Comparison of ENCODE assay signal across 8 cellular contexts in genomic region chr19:48714759-48715261, GRCh38. TPM values are rescaled to one million over a fixed set of nuclear protein-coding genes. Genes with fewer than 3 reads are reported as not detected.
DNase-seq lines count a peak whose midpoint lies in the region; ATAC-seq and TF ChIP-seq lines count a peak whose summit lies in the region.

No MANE protein-coding gene starts in this region.

- WGBS in esophagus squamous epithelium, 2 donors: 21 to 30% methylated on average over 12 to 13 of the region's 13 CpGs

- no peaks in the 10 kb centered on the region for H3K27me3 ChIP-seq in Caco-2 (replicated peaks; ENCODE audit: control insufficient read depth, insufficient read depth, low read length)
- H3K27me3 ChIP-seq in esophagus squamous epithelium: no peaks in the 10 kb centered on the region
- H3K27me3 ChIP-seq in parathyroid adenoma (ENCODE audit: control insufficient read depth, insufficient read depth, low read length): no peaks in the 10 kb centered on the region

- TF ChIP-seq CTCF in Caco-2 (IDR thresholded peaks at IDR 0.05; ENCODE audit: insufficient read depth in 1 of 2, low read depth in 1 of 2, low read length in 1 of 2, severe bottlenecking in 1 of 2, unreplicated experiment in 1 of 2) (no peak), RWPE1 (conservative IDR thresholded peaks at IDR 0.05; ENCODE audit: low read depth) (no peak), esophagus squamous epithelium (IDR thresholded peaks at IDR 0.05) (no peak), parathyroid adenoma (IDR thresholded peaks at IDR 0.05) (no peak)

- H2AFZ ChIP-seq in parathyroid adenoma: peak overlapping the region; percentile 55

- no peaks in the 10 kb centered on the region for H3K36me3 ChIP-seq in Caco-2 (ENCODE audit: control insufficient read depth, insufficient read depth, low read length)
- H3K36me3 ChIP-seq in esophagus squamous epithelium: no peaks in the 10 kb centered on the region
- no peaks in the 10 kb centered on the region for H3K36me3 ChIP-seq in parathyroid adenoma (ENCODE audit: control insufficient read depth, insufficient read depth, low read length)

- TF ChIP-seq POLR2A in esophagus squamous epithelium (IDR thresholded peaks at IDR 0.05): no peak

- H3K27ac ChIP-seq in RWPE1 (peak overlapping the region; percentile 91), esophagus squamous epithelium (peak overlapping the region; percentile 82 to 93 (median 91)), parathyroid adenoma (peak overlapping the region; percentile 70)

- POLR2A ChIA-PET in Caco-2 (lab: Charles Lee) (interaction anchor here (1.0 to 1.7 kb wide), 6 partner anchors 17 to 279 kb away, joined by 3 to 12 read pairs (median 7); partner anchors contain the start of genes FUT2, GYS1, PPP1R15A and RUVBL2), RWPE1 (lab: Yijun Ruan, JAX; ENCODE audit: low non-redundant PET) (interaction anchor here (1.5 kb wide), 1 partner anchor 24 kb away, joined by 3 read pairs; no protein-coding TSS in a partner anchor)

- no peaks in the 10 kb centered on the region for H3K9me3 Mint-ChIP-seq in Caco-2 (ENCODE audit: unreplicated experiment)

- peak overlapping the region; percentile 83 for H3K4me2 ChIP-seq in parathyroid adenoma (ENCODE audit: low read length)

- BruUV-seq in Caco-2 (replicated peaks; lab: Mats Ljungman, UMichigan): no TSS peak

- H3K9me3 ChIP-seq in Caco-2 (peaks cover 4% of the 10 kb centered on the region; the same call in 1 of the 2 replicates), esophagus squamous epithelium (no peaks in the 10 kb centered on the region), parathyroid adenoma (ENCODE audit: control insufficient read depth, low read length) (no peaks in the 10 kb centered on the region)

- CTCF ChIA-PET in Caco-2 (lab: Charles Lee): interaction anchor here (0.6 to 3.3 kb wide), 13 partner anchors 10 to 399 kb away, joined by 3 to 37 read pairs (median 4); partner anchors contain the start of genes CA11 and FUT2
- CTCF ChIA-PET in RWPE1 (lab: Yijun Ruan, JAX): no interaction called here

- H3K9ac ChIP-seq in parathyroid adenoma: peak overlapping the region; percentile 3

- H3K36me3 Mint-ChIP-seq in Caco-2 (ENCODE audit: insufficient read depth, unreplicated experiment): peaks cover 29% of the 10 kb centered on the region

- H3K4me1 ChIP-seq in Caco-2: peaks cover 17% of the 10 kb centered on the region
- H3K4me1 ChIP-seq in esophagus squamous epithelium: peaks cover 33 to 65% (median 42%) of the 10 kb centered on the region in 3 donors
- H3K4me1 ChIP-seq in parathyroid adenoma: peaks cover 2% of the 10 kb centered on the region

- peak overlapping the region; percentile 90 for H3K27ac Mint-ChIP-seq in Caco-2 (ENCODE audit: unreplicated experiment)

- no peaks in the 10 kb centered on the region for H3K27me3 Mint-ChIP-seq in Caco-2 (ENCODE audit: insufficient read depth, unreplicated experiment)

- no peak for ATAC-seq in HG03354 (IDR thresholded peaks at IDR 0.05; ENCODE audit: poor library complexity, severe bottlenecking, unreplicated experiment)

- H3K4me3 ChIP-seq in Caco-2 (ENCODE audit: low read depth, low read length) (peak overlapping the region; percentile 75), esophagus squamous epithelium (peak overlapping the region; percentile 38 to 85 (median 48)), parathyroid adenoma (ENCODE audit: low read depth, low read length) (peak overlapping the region; percentile 78)

- no peak for DNase-seq in Caco-2
- no peak for DNase-seq in RWPE1 (ENCODE audit: low spot score)
- no peak for DNase-seq in esophagus squamous epithelium (lab: John Stamatoyannopoulos, UW)
- DNase-seq in RKO (ENCODE audit: low spot score): no peak
- DNase-seq in hypothalamus (lab: John Stamatoyannopoulos, UW): no peak
- no peak for DNase-seq in NCI-H774 (lab: John Stamatoyannopoulos, UW)

- H3K4me1 Mint-ChIP-seq in Caco-2 (ENCODE audit: low read depth, unreplicated experiment): peaks cover 37% of the 10 kb centered on the region

- intact Hi-C loops in Caco-2 (cut with micrococcal nuclease; ENCODE audit: unreplicated experiment): loop anchor here (1.0 to 5.0 kb wide), 4 partner anchors 20 to 69 kb away; partner anchors contain the start of genes CA11 and FUT2
- intact Hi-C loops in esophagus squamous epithelium (cut with DNase I): no loop called here

- H3K79me2 ChIP-seq in parathyroid adenoma: no peaks in the 10 kb centered on the region

- H3K4me3 Mint-ChIP-seq in Caco-2 (ENCODE audit: unreplicated experiment): peak overlapping the region; percentile 84

RNA-seq across cellular contexts. Expression of gene MAMSTR, which starts 4.7 kb away (rescaled TPM):
- total RNA-seq in Caco-2 (2022) (1.7 and 1.9 TPM in 2 replicates), esophagus squamous epithelium (1 to 10 TPM in 1 of 4 donors, under 1 TPM in 1, not detected in 2; 0.57 to 2.0 TPM)

RNA-seq across cellular contexts. Expression of gene FUT2, which starts 19.0 kb away (rescaled TPM):
- total RNA-seq in Caco-2 (2022): 13.5 and 16.3 TPM in 2 replicates
- total RNA-seq in esophagus squamous epithelium: 100 to 1,000 TPM in 1 of 4 donors, 10 to 100 TPM in 3; 12.2 to 125 (median 38.5) TPM

RNA-seq across cellular contexts. Expression of gene RASIP1, which starts 25.6 kb away (rescaled TPM):
- total RNA-seq in Caco-2 (2022): 5.4 and 5.9 TPM in 2 replicates
- 1 to 10 TPM; 4.0 to 9.6 (median 6.5) TPM for total RNA-seq in esophagus squamous epithelium

RNA-seq across cellular contexts. Expression of gene IZUMO1, which starts 31.9 kb away (rescaled TPM):
- total RNA-seq in Caco-2 (2022) (8.9 and 10.3 TPM in 2 replicates), esophagus squamous epithelium (10 to 100 TPM in 1 of 4 donors, 1 to 10 TPM in 2, not detected in 1; 2.3 to 56.0 (median 5.0) TPM)

RNA-seq across cellular contexts. Expression of gene FUT1, which starts 37.6 kb away (rescaled TPM):
- total RNA-seq in Caco-2 (2022) (26.1 and 30.5 TPM in 2 replicates), esophagus squamous epithelium (1 to 10 TPM; 3.4 to 6.3 (median 4.8) TPM)
